ENCODE assay signal across 31 cellular contexts in genomic region chr3:74479915-74480314, GRCh38.
"Had no signal": no experiment of that assay in that cellular context is flagged by ENCODE, and none has a peak within 500 bp of the region (broad histone marks: within the 10 kb centered on the region; RNA-seq: fewer than 3 reads in every experiment).

No MANE protein-coding gene starts in this region.

- H3K27ac ChIP-seq: ascending aorta, cardiac muscle cell, WERI-Rb-1 had no signal

- ATAC-seq: activated CD4-positive, alpha-beta T cell treated with anti-CD3 and anti-CD28 coated beads for 36 hours; activated CD4-positive, CD25-positive, alpha-beta regulatory T cell treated with anti-CD3 and anti-CD28 coated beads, Interleukin-2, amount 50 U/mL, for 24 hours; activated CD8-positive, alpha-beta memory T cell treated with anti-CD3 and anti-CD28 coated beads, Interleukin-2, amount 10 ng/mL, durations not matched to agents 7 days and 5 days; activated CD8-positive, alpha-beta T cell treated with anti-CD3 and anti-CD28 coated beads, Interleukin-2, amount 10 ng/mL, durations not matched to agents 7 days and 5 days; activated naive CD8-positive, alpha-beta T cell treated with anti-CD3 and anti-CD28 coated beads, Interleukin-2, amount 50 U/mL, for 24 hours; T-cell; WTC11 had no signal

- H3K9me3 ChIP-seq: ascending aorta had no signal

- H3K4me3 ChIP-seq: ascending aorta, cardiac muscle cell had no signal

- H3K4me1 ChIP-seq: ascending aorta had no signal

- DNase-seq: activated CD4-positive, alpha-beta memory T cell treated with anti-CD3 and anti-CD28 coated beads, Interleukin-2, amount 10 ng/mL, durations not matched to agents 7 days and 5 days; activated CD4-positive, alpha-beta T cell treated with anti-CD3 and anti-CD28 coated beads for 1 hour; activated CD4-positive, alpha-beta T cell treated with anti-CD3 and anti-CD28 coated beads for 36 hours; activated CD4-positive, alpha-beta T cell treated with anti-CD3 and anti-CD28 coated beads for 48 hours; activated CD4-positive, alpha-beta T cell treated with anti-CD3 and anti-CD28 coated beads, Interleukin-2, amount 10 ng/mL, durations not matched to agents 7 days and 5 days; activated CD4-positive, alpha-beta T cell treated with anti-CD3 and anti-CD28 coated beads, Interleukin-2, amount 50 U/mL, for 48 hours; activated CD4-positive, CD25-positive, alpha-beta regulatory T cell; activated CD8-positive, alpha-beta memory T cell treated with anti-CD3 and anti-CD28 coated beads for 24 hours; activated CD8-positive, alpha-beta memory T cell treated with anti-CD3 and anti-CD28 coated beads, Interleukin-2, amount 10 ng/mL, durations not matched to agents 7 days and 5 days; activated CD8-positive, alpha-beta memory T cell treated with anti-CD3 and anti-CD28 coated beads, Interleukin-2, amount 50 U/mL, for 48 hours; activated CD8-positive, alpha-beta T cell treated with anti-CD3 and anti-CD28 coated beads, Interleukin-2, amount 10 ng/mL, durations not matched to agents 7 days and 5 days; activated effector memory CD4-positive, alpha-beta T cell treated with Interleukin-2 at 50 U/mL for 16 hours; activated gamma-delta T cell; activated naive CD4-positive, alpha-beta T cell treated with anti-CD3 and anti-CD28 coated beads, Interleukin-2, amount 10 ng/mL, durations not matched to agents 7 days and 5 days; activated naive CD4-positive, alpha-beta T cell treated with Interleukin-2 at 50 U/mL for 16 hours; activated naive CD8-positive, alpha-beta T cell treated with anti-CD3 and anti-CD28 coated beads, Interleukin-2, amount 10 ng/mL, durations not matched to agents 7 days and 5 days; activated naive CD8-positive, alpha-beta T cell treated with anti-CD3 and anti-CD28 coated beads, Interleukin-2, amount 50 U/mL, for 24 hours; activated T-cell treated with anti-CD3 and anti-CD28 coated beads, Interleukin-2, amount 50 U/mL, for 24 hours; activated T-cell treated with anti-CD3 and anti-CD28 coated beads, Interleukin-2, amount 50 U/mL, for 48 hours; amygdala; anterior cingulate cortex; caudate nucleus; cerebellar nuclear complex; T-cell; T-helper 2 cell; T-helper 9 cell; WERI-Rb-1 had no signal

- H3K36me3 ChIP-seq: ascending aorta, cardiac muscle cell, WERI-Rb-1 had no signal
